In genomic region chr15:78131295-78132021, GRCh38 we compare ENCODE assay signal across 1 cellular context.
TF ChIP-seq lines count a peak whose summit lies in the region.

Gene CIB2 (minus strand): TSS chr15:78131445. CDS start chr15:78131215, 230 bp downstream.

TF ChIP-seq in K562, 482 proteins besides CTCF, POLR2A, EP300 and RAD21 (continued from another document and continues in another):
- TF ChIP-seq POLR2AphosphoS5 (IDR thresholded peaks at IDR 0.05; ENCODE audit: control insufficient read depth, insufficient read depth, low read depth, low read length) (peak; percentile 45; the same call in 1 of the 2 replicates), SETDB1 (IDR thresholded peaks at IDR 0.05; ENCODE audit: low read length) (no peak), ZNF282 (CRISPR knock-in tag; IDR thresholded peaks at IDR 0.05) (no peak), GABPA (tag; conservative IDR thresholded peaks at IDR 0.05; ENCODE audit: low read depth) (peak; percentile 91), CBFA2T2 (conservative IDR thresholded peaks at IDR 0.05) (no peak), TBP (optimal IDR thresholded peaks at IDR 0.05; ENCODE audit: low read depth, low read length) (no peak), E2F6 (IDR thresholded peaks at IDR 0.05; ENCODE audit: borderline replicate concordance in 1 of 2, extremely low read depth in 1 of 2, insufficient read depth in 1 of 2, insufficient read length in 1 of 2, low read depth in 1 of 2, low read length in 1 of 2, poor library complexity in 1 of 2, severe bottlenecking in 1 of 2) (peak; percentile 47 to 52), RBM22 (IDR thresholded peaks at IDR 0.05; ENCODE audit: low read depth, low read length, poor library complexity, severe bottlenecking) (peak; percentile 39), RFX7 (CRISPR knock-in tag; IDR thresholded peaks at IDR 0.05) (no peak), NR2C2 (CRISPR knock-in tag; IDR thresholded peaks at IDR 0.05) (peak; percentile 59; the same call in 1 of the 2 replicates), NR2C2 (tag; IDR thresholded peaks at IDR 0.05) (peak; percentile 89), ARID4B (CRISPR knock-in tag; IDR thresholded peaks at IDR 0.05) (peak; percentile 84), ILF3 (IDR thresholded peaks at IDR 0.05; ENCODE audit: borderline replicate concordance) (0 out of 2 replicates have a peak, but pooled peaks have one; percentile 57), ELK1 (CRISPR knock-in tag; IDR thresholded peaks at IDR 0.05) (0 out of 2 replicates have a peak, but pooled peaks have one; percentile 41), RERE (CRISPR knock-in tag; IDR thresholded peaks at IDR 0.05; ENCODE audit: borderline replicate concordance) (0 out of 2 replicates have a peak, but pooled peaks have one; percentile 60), U2AF1 (optimal IDR thresholded peaks at IDR 0.05; ENCODE audit: low read depth, low read length) (peak; percentile 37), THAP7 (CRISPR knock-in tag; IDR thresholded peaks at IDR 0.05) (no peak), HMGN3 (IDR thresholded peaks at IDR 0.05; ENCODE audit: borderline replicate concordance, extremely low read depth, insufficient read length, low read depth, low read length) (peak; percentile 77), FOXP1 (CRISPR knock-in tag; IDR thresholded peaks at IDR 0.05) (peak; percentile 74), SAFB2 (IDR thresholded peaks at IDR 0.05; ENCODE audit: borderline replicate concordance, low read depth, low read length, severe bottlenecking) (no peak), ZBTB34 (CRISPR knock-in tag; IDR thresholded peaks at IDR 0.05) (no peak), ZNF639 (CRISPR knock-in tag; conservative IDR thresholded peaks at IDR 0.05 in 1 of 2, IDR thresholded peaks at IDR 0.05 in 1 of 2) (peak in 1 of 2 experiments; percentile 90; a peak in 2 of 4 replicates), CSDE1 (IDR thresholded peaks at IDR 0.05) (no peak), ZNF717 (CRISPR knock-in tag; IDR thresholded peaks at IDR 0.05) (no peak), JUN (IDR thresholded peaks at IDR 0.05; ENCODE audit: borderline replicate concordance, low read depth, low read length) (no peak), JUN (CRISPR knock-in tag; IDR thresholded peaks at IDR 0.05; ENCODE audit: borderline replicate concordance) (0 out of 2 replicates have a peak, but pooled peaks have one; percentile 51), REST (CRISPR knock-in tag; IDR thresholded peaks at IDR 0.05; ENCODE audit: low read depth) (0 out of 2 replicates have a peak, but pooled peaks have one; percentile 57), FOXM1 (IDR thresholded peaks at IDR 0.05; ENCODE audit: low read depth) (no peak), FOXM1 (CRISPR knock-in tag; IDR thresholded peaks at IDR 0.05; ENCODE audit: low read depth) (peak; percentile 78; the same call in 1 of the 2 replicates), E2F8 (IDR thresholded peaks at IDR 0.05; ENCODE audit: low read depth, partially characterized antibody) (peak; percentile 48), ZNF668 (CRISPR knock-in tag; IDR thresholded peaks at IDR 0.05) (no peak), STAT5B (CRISPR knock-in tag; IDR thresholded peaks at IDR 0.05) (no peak)
